In genomic region chr10:116771101-116771705, GRCh38 we compare ENCODE assay signal across 9 cellular contexts. TPM values are rescaled to one million over a fixed set of nuclear protein-coding genes. Genes with fewer than 3 reads are reported as not detected.
DNase-seq lines count a peak whose midpoint lies in the region; ATAC-seq, FAIRE-seq and TF ChIP-seq lines count a peak whose summit lies in the region.
"Had no signal": no experiment of that assay in that cellular context is flagged by ENCODE, and none has a peak within 500 bp of the region (broad histone marks: within the 10 kb centered on the region; RNA-seq: fewer than 3 reads in every experiment).

No MANE protein-coding gene starts in this region.

- H3K9me3 ChIP-seq in pancreas, result no peaks in the 10 kb centered on the region

- no peaks in the 10 kb centered on the region for H3K4me1 ChIP-seq in pancreas

- peak; percentile 52 for DNase-seq in AG09319 (ENCODE audit: extremely low read depth, low read depth)
- peak; percentile 90 for DNase-seq in RPMI7951 (ENCODE audit: low read depth)
- peak; percentile 95 for DNase-seq in fibroblast of villous mesenchyme (ENCODE audit: low read depth)
- DNase-seq in pancreas, result no peak
- no peak for DNase-seq in NCI-H82 (lab: John Stamatoyannopoulos, UW)
- DNase-seq in NCI-H2029 treated with DMSO at 0.1 percent for 48 hours (lab: John Stamatoyannopoulos, UW), result no peak
- DNase-seq: NCI-H1417 had no signal

- peak in 3 of 4 donors; percentile 37 to 54 (median 49) for ATAC-seq in pancreas
- ATAC-seq in HG03108 (IDR thresholded peaks at IDR 0.05; ENCODE audit: unreplicated experiment), result no peak
- no peak for ATAC-seq in GM21786 (IDR thresholded peaks at IDR 0.05; ENCODE audit: unreplicated experiment)

- no peak overlapping the region for H3K27ac ChIP-seq in pancreas

- 75 to 81% methylated on average over 15 of the region's 15 CpGs for WGBS in pancreas, 2 donors

- TF ChIP-seq CTCF in AG09319 (IDR thresholded peaks at IDR 0.05; ENCODE audit: low read depth, low read length) (no peak), fibroblast of villous mesenchyme (IDR thresholded peaks at IDR 0.05; ENCODE audit: insufficient read depth, low read depth, low read length) (peak; percentile 8), pancreas (IDR thresholded peaks at IDR 0.05) (no peak)

- intact Hi-C loops in pancreas (cut with DNase I), result no loop called here

- H3K36me3 ChIP-seq in pancreas, result no peaks in the 10 kb centered on the region

- no peak for FAIRE-seq in pancreas (lab: Jason Lieb, UNC)

- H3K4me3 ChIP-seq in fibroblast of villous mesenchyme (ENCODE audit: low read depth, low read length) (no peak overlapping the region), pancreas (no peak overlapping the region)

- no peaks in the 10 kb centered on the region for H3K27me3 ChIP-seq in pancreas

RNA-seq across cellular contexts. Expression of gene HSPA12A, which starts 28.8 kb away (rescaled TPM):
- 3.0 and 3.1 TPM in 2 replicates for total RNA-seq in RPMI7951 (2014; rRNA removed; shearing (Covaris generic))
- total RNA-seq in fibroblast of villous mesenchyme (22.9 and 35.4 TPM in 2 replicates), pancreas (1 to 10 TPM; 3.1 to 8.2 (median 4.5) TPM)
- polyA plus RNA-seq in pancreas, result 1 to 10 TPM; 2.7 to 3.6 TPM

Comparison
In these comparisons a context has a peak if more than half of its experiments do, and no peak if none do; other contexts are left out.
1. DNase-seq: peak in AG09319 (single experiment), RPMI7951 (single experiment) and fibroblast of villous mesenchyme (single experiment); none in pancreas (0 of 6), NCI-H82 (single experiment) and NCI-H2029 treated with DMSO at 0.1 percent for 48 hours (single experiment).
2. ATAC-seq: peak in pancreas (3 of 4); none in HG03108 (single experiment) and GM21786 (single experiment).